8 cellular contexts compared by ENCODE assay signal in the genomic region with DNA sequence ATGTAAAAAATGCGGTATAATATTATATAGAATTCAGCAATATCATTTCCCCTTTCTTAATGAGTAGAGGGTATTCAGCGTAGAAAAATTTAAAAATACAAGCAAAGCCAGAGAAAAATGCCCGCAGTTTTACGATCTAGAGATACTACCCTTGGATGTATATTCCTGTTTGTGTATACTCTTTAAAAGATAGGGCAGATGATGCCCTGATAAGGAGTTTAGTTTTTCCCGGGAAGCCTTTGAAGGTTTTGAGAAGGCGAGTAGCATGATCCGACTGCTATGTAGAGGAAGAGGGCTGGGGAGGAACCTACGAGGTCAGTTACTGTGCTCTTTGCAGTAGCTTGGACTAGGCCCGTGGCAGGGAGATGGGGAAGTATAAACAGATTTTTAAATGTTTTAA. TPM values are rescaled to one million over a fixed set of nuclear protein-coding genes. Genes with fewer than 3 reads are reported as not detected.
DNase-seq lines count a peak whose midpoint lies in the region; ATAC-seq and TF ChIP-seq lines count a peak whose summit lies in the region.

No MANE protein-coding gene starts in this region.

- H3K4me1 ChIP-seq in Panc1 (ENCODE audit: control insufficient read depth, insufficient read depth, low read length) (peaks cover 12% of the 10 kb centered on the region), colonic mucosa (no peaks in the 10 kb centered on the region), mesenchymal stem cell (ENCODE audit: control insufficient read depth, insufficient read depth, low read depth, low read length) (peaks cover 4% of the 10 kb centered on the region)

- POLR2A ChIA-PET in AG04450 (lab: Yijun Ruan, JAX) (no interaction called here), Panc1 (lab: Charles Lee) (interaction anchor here (0.5 to 0.6 kb wide), 2 partner anchors 11 to 168 kb away, joined by 4 to 5 read pairs; no protein-coding TSS in a partner anchor)

- H2BK12ac ChIP-seq in mesenchymal stem cell (ENCODE audit: low read length in 2 of 2) = no peak overlapping the region

- in situ Hi-C loops in Panc1 (cut with HindIII; ENCODE audit: low pct_unique_long_range_greater_than_20kb, low sequenced_read_pairs) = no loop called here

- H2BK120ac ChIP-seq in mesenchymal stem cell (ENCODE audit: low read depth, low read length) = no peak overlapping the region

- no peak overlapping the region for H2AFZ ChIP-seq in mesenchymal stem cell (ENCODE audit: low read depth, low read length)

- no peaks in the 10 kb centered on the region for H3K27me3 Mint-ChIP-seq in type B pancreatic cell

- no peak overlapping the region for H2BK5ac ChIP-seq in mesenchymal stem cell (ENCODE audit: low read depth, low read length, poor library complexity, severe bottlenecking)

- peak overlapping the region; percentile 93 for H3K4me3 Mint-ChIP-seq in type B pancreatic cell

- no peak overlapping the region for H3K18ac ChIP-seq in mesenchymal stem cell (ENCODE audit: low read depth in 1 of 2, low read length in 2 of 2)

- H3K4me2 ChIP-seq in mesenchymal stem cell (ENCODE audit: low read length, poor library complexity, severe bottlenecking) = peak overlapping the region; percentile 89

- no peaks in the 10 kb centered on the region; the same call in 1 of the 2 replicates for H3K9me3 ChIP-seq in AG04450 (ENCODE audit: control insufficient read depth, insufficient read depth, low read length)
- H3K9me3 ChIP-seq in Panc1 (ENCODE audit: control insufficient read depth, insufficient read depth, low read depth, low read length) = no peaks in the 10 kb centered on the region
- no peaks in the 10 kb centered on the region for H3K9me3 ChIP-seq in colonic mucosa
- H3K9me3 ChIP-seq in mesenchymal stem cell (ENCODE audit: control insufficient read depth, low read length) = no peaks in the 10 kb centered on the region

- H3K23ac ChIP-seq in mesenchymal stem cell (ENCODE audit: low read length in 2 of 2) = no peak overlapping the region

- H3K14ac ChIP-seq in mesenchymal stem cell (ENCODE audit: low read length in 2 of 2) = no peak overlapping the region

- H3K4me3 ChIP-seq in AG04450 (ENCODE audit: low read depth, low read length) (peak overlapping the region; percentile 96), Panc1 (ENCODE audit: low read depth in 2 of 2, low read length in 2 of 2) (peak overlapping the region; percentile 78 to 87), colonic mucosa (peak overlapping the region; percentile 97), mesenchymal stem cell (ENCODE audit: insufficient read depth in 1 of 2, low read depth in 1 of 2, low read length in 2 of 2) (peak overlapping the region in 1 of 2 experiments; percentile 98)

- peaks cover 42% of the 10 kb centered on the region for H3K4me1 Mint-ChIP-seq in type B pancreatic cell (ENCODE audit: unreplicated experiment)

- H3K27ac ChIP-seq in AG04450 (ENCODE audit: low read depth, low read length) = no peak overlapping the region
- peak overlapping the region; percentile 81 for H3K27ac ChIP-seq in Panc1 (ENCODE audit: low read length)
- H3K27ac ChIP-seq in colonic mucosa = peak overlapping the region; percentile 76
- H3K27ac ChIP-seq in mesenchymal stem cell (ENCODE audit: low read length, poor library complexity, severe bottlenecking) = peak overlapping the region; percentile 73

- CTCF ChIA-PET in AG04450 (lab: Charles Lee) = no interaction called here
- CTCF ChIA-PET in Panc1 (lab: Charles Lee) = no interaction called here

- no peak for TF ChIP-seq CTCF in AG04450 (IDR thresholded peaks at IDR 0.05; ENCODE audit: low read depth, low read length)
- no peak for TF ChIP-seq CTCF in Panc1 (IDR thresholded peaks at IDR 0.05)
- TF ChIP-seq CTCF in colonic mucosa (IDR thresholded peaks at IDR 0.05) = no peak
- no peak for TF ChIP-seq CTCF in type B pancreatic cell (conservative IDR thresholded peaks at IDR 0.05)

- H3K36me3 ChIP-seq in Panc1 (ENCODE audit: control insufficient read depth, insufficient read depth, low read length) (peaks cover 3% of the 10 kb centered on the region; the same call in 1 of the 2 replicates), colonic mucosa (no peaks in the 10 kb centered on the region), mesenchymal stem cell (ENCODE audit: control insufficient read depth in 1 of 2, insufficient read depth in 2 of 2, low read depth in 1 of 2, low read length in 2 of 2) (peaks cover 0 to 11% of the 10 kb centered on the region in 2 experiments)

- DNase-seq in AG04450 (ENCODE audit: low read depth, low spot score) (no peak), Panc1 (ENCODE audit: low read depth, low spot score) (no peak), colonic mucosa (peak; percentile 38), mesenchymal stem cell (peak; percentile 38), type B pancreatic cell (ENCODE audit: extremely low spot score, unreplicated experiment) (no peak)

- peaks cover 5% of the 10 kb centered on the region for H3K36me3 Mint-ChIP-seq in type B pancreatic cell

- ATAC-seq in GM19043 (IDR thresholded peaks at IDR 0.05; ENCODE audit: low read depth, unreplicated experiment) (peak; percentile 34), Panc1 (no peak), HG02623 (IDR thresholded peaks at IDR 0.05; ENCODE audit: unreplicated experiment) (no peak), HG02970 (IDR thresholded peaks at IDR 0.05; ENCODE audit: low FRiP score, unreplicated experiment) (no peak)

- H3K27me3 ChIP-seq in AG04450 (ENCODE audit: control insufficient read depth, insufficient read depth, low read length) (no peaks in the 10 kb centered on the region), Panc1 (ENCODE audit: control insufficient read depth, insufficient read depth, low read length) (no peaks in the 10 kb centered on the region), colonic mucosa (no peaks in the 10 kb centered on the region), mesenchymal stem cell (ENCODE audit: control insufficient read depth in 1 of 2, insufficient read depth in 1 of 2, low read length in 2 of 2) (no peaks in the 10 kb centered on the region)

- H4K91ac ChIP-seq in mesenchymal stem cell (ENCODE audit: low read length) = no peak overlapping the region

- H3K9ac ChIP-seq in colonic mucosa (ENCODE audit: low read depth in 2 of 2, low read length in 2 of 2) = peak overlapping the region; percentile 7 to 92
- peak overlapping the region; percentile 96 for H3K9ac ChIP-seq in mesenchymal stem cell (ENCODE audit: low read length)

- peak overlapping the region; percentile 92 for H3K27ac Mint-ChIP-seq in type B pancreatic cell

- H2AK5ac ChIP-seq in mesenchymal stem cell (ENCODE audit: low read length, severe bottlenecking) = no peak overlapping the region

- no peak overlapping the region for H2BK15ac ChIP-seq in mesenchymal stem cell (ENCODE audit: low read depth, poor library complexity, severe bottlenecking)

- no peak overlapping the region for H4K8ac ChIP-seq in mesenchymal stem cell (ENCODE audit: low read length)

- H3K9me3 Mint-ChIP-seq in type B pancreatic cell = peaks cover 4% of the 10 kb centered on the region

- H3K4ac ChIP-seq in mesenchymal stem cell (ENCODE audit: low read depth in 1 of 2, low read length in 2 of 2) = no peak overlapping the region

- intact Hi-C loops in Panc1 (cut with micrococcal nuclease; ENCODE audit: unreplicated experiment) = loop anchor here (5.0 kb wide), 1 partner anchor 61 kb away; the partner anchor contains the start of gene KLHL24
- intact Hi-C loops in colonic mucosa (cut with DNase I) = loop anchor here (10.0 kb wide), 1 partner anchor 54 kb away; no protein-coding TSS in a partner anchor

- BruUV-seq in Panc1 (replicated peaks; lab: Mats Ljungman, UMichigan) = no TSS peak

- H3K79me1 ChIP-seq in mesenchymal stem cell (replicated peaks; ENCODE audit: low read length, poor library complexity, severe bottlenecking) = peaks cover 1% of the 10 kb centered on the region

- under 1% methylated on average over 7 of the region's 9 CpGs for WGBS in mesenchymal stem cell

RNA-seq across cellular contexts. Expression of gene YEATS2, which starts 1.2 kb away (rescaled TPM):
- polyA plus RNA-seq in AG04450 (2011; rRNA removed) = 34.8 and 38.3 TPM in 2 replicates
- 47.3 and 54.2 TPM in 2 replicates for polyA minus RNA-seq in AG04450 (2011; rRNA and poly(A)+ RNA removed)
- total RNA-seq in Panc1 (2021; ENCODE audit: unreplicated experiment) (33.8 TPM), colonic mucosa (10 to 100 TPM; 17.3 to 25.2 TPM), type B pancreatic cell (ENCODE audit: low replicate concordance) (47.6 and 52.5 TPM in 2 replicates)
- 38.0 TPM for polyA plus RNA-seq in Panc1 (2012; ENCODE audit: insufficient read length)
- polyA plus RNA-seq in mesenchymal stem cell (2013, experiment 1 of 2) = 15.9 TPM
- 14.4 TPM for polyA plus RNA-seq in mesenchymal stem cell (2013, experiment 2 of 2)

Comparison
In these comparisons a context has a peak if more than half of its experiments do, and no peak if none do; other contexts are left out.
1. DNase-seq: peak in colonic mucosa (single experiment) and mesenchymal stem cell (single experiment); none in AG04450 (single experiment), Panc1 (single experiment) and type B pancreatic cell (single experiment).